ENCODE assay signal across 28 cellular contexts in the genomic region with DNA sequence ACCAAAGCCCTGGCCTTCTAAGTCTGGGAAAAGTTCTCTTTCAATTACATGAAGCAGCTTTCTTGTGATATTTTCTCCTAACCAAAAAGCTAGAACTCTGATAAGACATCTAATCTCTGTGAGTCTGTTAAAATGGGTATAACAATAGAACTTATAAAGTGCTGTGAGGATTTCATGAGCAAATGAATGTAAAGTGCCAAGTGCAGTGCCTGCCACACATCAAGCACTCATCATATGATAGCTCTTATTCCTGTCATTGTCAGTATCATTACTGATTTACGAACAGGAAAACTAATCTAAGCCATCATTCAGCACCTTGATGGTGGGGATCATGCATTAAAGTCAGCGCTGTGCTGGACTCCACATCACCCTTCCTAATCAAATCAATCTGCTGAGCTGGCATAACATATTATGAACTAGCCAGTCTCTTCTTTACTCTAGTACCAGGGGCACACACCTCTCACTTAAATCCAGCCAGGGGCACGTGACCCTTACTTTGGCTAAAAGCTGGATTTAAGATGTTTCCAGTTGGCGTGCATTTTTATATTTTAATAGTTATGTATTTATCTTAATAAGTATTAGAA. TPM values are rescaled to one million over a fixed set of nuclear protein-coding genes. Genes with fewer than 3 reads are reported as not detected.
"Had no signal": no experiment of that assay in that cellular context is flagged by ENCODE, and none has a peak within 500 bp of the region (broad histone marks: within the 10 kb centered on the region; RNA-seq: fewer than 3 reads in every experiment).

No MANE protein-coding gene starts in this region.

- H3K36me3 ChIP-seq: esophagus muscularis mucosa, gastroesophageal sphincter, heart left ventricle, left lung, prostate gland, right atrium auricular region, sigmoid colon, stomach, thyroid gland, vagina had no signal

- H3K9me3 Mint-ChIP-seq: dendritic cell treated with granulocyte-macrophage colony-stimulating factor and Interleukin-4, amounts not matched to agents 40 ng/mL and 50 ng/mL, for 4 days; nephron; stimulated activated effector memory CD8-positive, alpha-beta T cell treated with anti-CD3 and anti-CD28 coated beads, Interleukin-12 subunit alpha, Interleukin-12 subunit beta, amount 100 ng/mL, for 72 hours had no signal

- ATAC-seq: foreskin keratinocyte; gastroesophageal sphincter; left cardiac atrium; left lung; mucosa of descending colon; stimulated activated effector memory CD8-positive, alpha-beta T cell treated with anti-CD3 and anti-CD28 coated beads, Interleukin-12 subunit alpha, Interleukin-12 subunit beta, amount 100 ng/mL, for 72 hours had no signal

- H3K4me3 ChIP-seq: esophagus muscularis mucosa, gastroesophageal sphincter, heart left ventricle, hepatocyte, left lung, mucosa of descending colon, prostate gland, right atrium auricular region, sigmoid colon, stomach, thyroid gland, vagina had no signal

- H3K27ac ChIP-seq: esophagus muscularis mucosa, foreskin keratinocyte, gastroesophageal sphincter, heart left ventricle, hepatocyte, left lung, prostate gland, right atrium auricular region, sigmoid colon, stomach, thyroid gland, vagina had no signal

- H3K4me1 Mint-ChIP-seq: naive B cell; stimulated activated effector memory CD8-positive, alpha-beta T cell treated with anti-CD3 and anti-CD28 coated beads, Interleukin-12 subunit alpha, Interleukin-12 subunit beta, amount 100 ng/mL, for 72 hours had no signal

- H3K4me1 ChIP-seq: esophagus muscularis mucosa, foreskin keratinocyte, gastroesophageal sphincter, left lung, prostate gland, right atrium auricular region, sigmoid colon, stomach, thyroid gland, vagina had no signal

- H3K4me3 Mint-ChIP-seq: dendritic cell treated with granulocyte-macrophage colony-stimulating factor and Interleukin-4, amounts not matched to agents 40 ng/mL and 50 ng/mL, for 4 days; mesothelial cell of epicardium; naive B cell; nephron; stimulated activated effector memory CD8-positive, alpha-beta T cell treated with anti-CD3 and anti-CD28 coated beads, Interleukin-12 subunit alpha, Interleukin-12 subunit beta, amount 100 ng/mL, for 72 hours had no signal

- H3K4me2 ChIP-seq: hepatocyte had no signal

- H3K27ac Mint-ChIP-seq: dendritic cell treated with granulocyte-macrophage colony-stimulating factor and Interleukin-4, amounts not matched to agents 40 ng/mL and 50 ng/mL, for 4 days; mesothelial cell of epicardium; naive B cell; stimulated activated effector memory CD8-positive, alpha-beta T cell treated with anti-CD3 and anti-CD28 coated beads, Interleukin-12 subunit alpha, Interleukin-12 subunit beta, amount 100 ng/mL, for 72 hours had no signal

- H3K9me3 ChIP-seq: esophagus muscularis mucosa, gastroesophageal sphincter, left lung, mucosa of descending colon, prostate gland, sigmoid colon, stomach, thyroid gland, vagina had no signal

- H3K27me3 Mint-ChIP-seq: dendritic cell treated with granulocyte-macrophage colony-stimulating factor and Interleukin-4, amounts not matched to agents 40 ng/mL and 50 ng/mL, for 4 days had no signal

- H3K36me3 Mint-ChIP-seq: mesothelial cell of epicardium; naive B cell; stimulated activated effector memory CD8-positive, alpha-beta T cell treated with anti-CD3 and anti-CD28 coated beads, Interleukin-12 subunit alpha, Interleukin-12 subunit beta, amount 100 ng/mL, for 72 hours had no signal

- H2AFZ ChIP-seq: hepatocyte had no signal

- FAIRE-seq: endothelial cell of umbilical vein had no signal

- DNase-seq: effector memory CD4-positive, alpha-beta T cell; foreskin keratinocyte; heart left ventricle; left cardiac atrium; left lung; mesenchymal stem cell; mucosa of descending colon; naive B cell; nucleus accumbens; sigmoid colon; stimulated activated CD4-positive, alpha-beta T cell treated with anti-CD3 and anti-CD28 coated beads, Interleukin-2, amount 100 ng/mL, for 24 hours; stimulated activated CD4-positive, alpha-beta T cell treated with anti-CD3 and anti-CD28 coated beads, Interleukin-4, amount 100 ng/mL, for 24 hours; stimulated activated naive CD4-positive, alpha-beta T cell treated with Interleukin-2 at 50 U/mL for 16 hours; stomach; thyroid gland; trophoblast cell had no signal

- H3K27me3 ChIP-seq: esophagus muscularis mucosa, foreskin keratinocyte, gastroesophageal sphincter, heart left ventricle, hepatocyte, left lung, right atrium auricular region, sigmoid colon, stomach, thyroid gland, vagina had no signal

RNA-seq across cellular contexts. Expression of a gene that starts 37.5 kb away (rescaled TPM):
- total RNA-seq: lower leg skin had no signal
- polyA plus RNA-seq: heart left ventricle had no signal
